In genomic region chr11:61555978-61556377, GRCh38 we compare ENCODE assay signal across 13 cellular contexts. TPM values are rescaled to one million over a fixed set of nuclear protein-coding genes. Genes with fewer than 3 reads are reported as not detected.
"Had no signal": no experiment of that assay in that cellular context is flagged by ENCODE, and none has a peak within 500 bp of the region (broad histone marks: within the 10 kb centered on the region; RNA-seq: fewer than 3 reads in every experiment).

No MANE protein-coding gene starts in this region.

- H3K27ac ChIP-seq: breast epithelium, thyroid gland, uterus had no signal

- H3K4me1 ChIP-seq: breast epithelium, uterus had no signal

- H3K36me3 ChIP-seq: breast epithelium, thyroid gland, uterus had no signal

- H3K27ac Mint-ChIP-seq: activated CD8-positive, alpha-beta memory T cell treated with anti-CD3 and anti-CD28 coated beads, Interleukin-2, amount 10 ng/mL, durations not matched to agents 7 days and 5 days; activated naive CD8-positive, alpha-beta T cell treated with anti-CD3 and anti-CD28 coated beads for 36 hours had no signal

- H3K36me3 Mint-ChIP-seq: activated CD8-positive, alpha-beta memory T cell treated with anti-CD3 and anti-CD28 coated beads, Interleukin-2, amount 10 ng/mL, durations not matched to agents 7 days and 5 days; activated naive CD8-positive, alpha-beta T cell treated with anti-CD3 and anti-CD28 coated beads for 36 hours had no signal

- H3K4me3 Mint-ChIP-seq: activated CD8-positive, alpha-beta memory T cell treated with anti-CD3 and anti-CD28 coated beads, Interleukin-2, amount 10 ng/mL, durations not matched to agents 7 days and 5 days; activated naive CD8-positive, alpha-beta T cell treated with anti-CD3 and anti-CD28 coated beads for 36 hours; activated T-cell treated with anti-CD3 and anti-CD28 coated beads, Interleukin-2, amount 50 U/mL, for 4 hours had no signal

- ATAC-seq: activated CD8-positive, alpha-beta memory T cell treated with anti-CD3 and anti-CD28 coated beads, Interleukin-2, amount 10 ng/mL, durations not matched to agents 7 days and 5 days; esophagus mucosa; left ventricle myocardium superior; right cardiac atrium had no signal

- H3K4me3 ChIP-seq: breast epithelium, thyroid gland, uterus had no signal

- H3K9me3 ChIP-seq: breast epithelium, thyroid gland, uterus had no signal

- DNase-seq: activated CD4-positive, alpha-beta T cell treated with anti-CD3 and anti-CD28 coated beads, Interleukin-2, amount 50 U/mL, for 1 hour; activated CD8-positive, alpha-beta memory T cell treated with anti-CD3 and anti-CD28 coated beads, Interleukin-2, amount 10 ng/mL, durations not matched to agents 7 days and 5 days; activated effector memory CD4-positive, alpha-beta T cell treated with anti-CD3 and anti-CD28 coated beads, Interleukin-2, amount 50 U/mL, for 16 hours; activated naive CD8-positive, alpha-beta T cell treated with anti-CD3 and anti-CD28 coated beads for 36 hours; activated T-cell treated with anti-CD3 and anti-CD28 coated beads, Interleukin-2, amount 50 U/mL, for 4 hours; left ventricle myocardium superior; right cardiac atrium; small intestine; thyroid gland; uterus had no signal

- H3K9me3 Mint-ChIP-seq: activated naive CD8-positive, alpha-beta T cell treated with anti-CD3 and anti-CD28 coated beads for 36 hours; activated T-cell treated with anti-CD3 and anti-CD28 coated beads, Interleukin-2, amount 50 U/mL, for 4 hours had no signal

- H3K4me1 Mint-ChIP-seq: activated CD8-positive, alpha-beta memory T cell treated with anti-CD3 and anti-CD28 coated beads, Interleukin-2, amount 10 ng/mL, durations not matched to agents 7 days and 5 days had no signal

- H3K27me3 ChIP-seq: uterus had no signal

RNA-seq across cellular contexts. Expression of gene SYT7, which starts 24.9 kb away (rescaled TPM):
- total RNA-seq: activated CD8-positive, alpha-beta memory T cell treated with anti-CD3 and anti-CD28 coated beads, Interleukin-2, amount 10 ng/mL, durations not matched to agents 7 days and 5 days; activated naive CD8-positive, alpha-beta T cell treated with anti-CD3 and anti-CD28 coated beads for 36 hours; T-helper 1 cell treated with Interleukin-12 subunit alpha and Interleukin-12 subunit beta and Interleukin-4 antibody, amounts not matched to agents 30 ng/mL and 1 ng/mL, for 36 hours had no signal

RNA-seq across cellular contexts. Expression of gene LRRC10B, which starts 47.4 kb away (rescaled TPM):
- total RNA-seq: activated naive CD8-positive, alpha-beta T cell treated with anti-CD3 and anti-CD28 coated beads for 36 hours; activated T-cell treated with anti-CD3 and anti-CD28 coated beads, Interleukin-2, amount 50 U/mL, for 4 hours; T-helper 1 cell treated with Interleukin-12 subunit alpha and Interleukin-12 subunit beta and Interleukin-4 antibody, amounts not matched to agents 30 ng/mL and 1 ng/mL, for 36 hours had no signal
